ENCODE assay signal across 26 cellular contexts in genomic region chr4:115529126-115529525, GRCh38.
"Had no signal": no experiment of that assay in that cellular context is flagged by ENCODE, and none has a peak within 500 bp of the region (broad histone marks: within the 10 kb centered on the region; RNA-seq: fewer than 3 reads in every experiment).

No MANE protein-coding gene starts in this region.

- H3K27me3 Mint-ChIP-seq: activated CD4-positive, alpha-beta memory T cell treated with anti-CD3 and anti-CD28 coated beads, Interleukin-2, amount 10 ng/mL, durations not matched to agents 7 days and 5 days; activated CD4-positive, alpha-beta T cell treated with anti-CD3 and anti-CD28 coated beads, Interleukin-2, amount 10 ng/mL, durations not matched to agents 7 days and 5 days; activated naive CD4-positive, alpha-beta T cell treated with anti-CD3 and anti-CD28 coated beads, Interleukin-2, amount 10 ng/mL, durations not matched to agents 7 days and 5 days; activated naive CD8-positive, alpha-beta T cell treated with anti-CD3 and anti-CD28 coated beads, Interleukin-2, amount 10 ng/mL, durations not matched to agents 7 days and 5 days; activated T-cell treated with anti-CD3 and anti-CD28 coated beads, Interleukin-2, amount 50 U/mL, for 24 hours; brain had no signal

- H3K4me3 Mint-ChIP-seq: activated CD4-positive, alpha-beta memory T cell treated with anti-CD3 and anti-CD28 coated beads, Interleukin-2, amount 10 ng/mL, durations not matched to agents 7 days and 5 days; activated CD4-positive, alpha-beta T cell treated with anti-CD3 and anti-CD28 coated beads, Interleukin-2, amount 10 ng/mL, durations not matched to agents 7 days and 5 days; activated naive CD4-positive, alpha-beta T cell treated with anti-CD3 and anti-CD28 coated beads, Interleukin-2, amount 10 ng/mL, durations not matched to agents 7 days and 5 days; activated naive CD8-positive, alpha-beta T cell treated with anti-CD3 and anti-CD28 coated beads, Interleukin-2, amount 10 ng/mL, durations not matched to agents 7 days and 5 days; activated T-cell treated with anti-CD3 and anti-CD28 coated beads, Interleukin-2, amount 50 U/mL, for 24 hours; activated T-cell treated with anti-CD3 and anti-CD28 coated beads, Interleukin-2, amount 50 U/mL, for 72 hours; brain; WTC11 had no signal

- DNase-seq: activated CD4-positive, alpha-beta memory T cell treated with anti-CD3 and anti-CD28 coated beads, Interleukin-2, amount 10 ng/mL, durations not matched to agents 7 days and 5 days; activated CD4-positive, alpha-beta T cell treated with anti-CD3 and anti-CD28 coated beads for 1 hour; activated CD4-positive, alpha-beta T cell treated with anti-CD3 and anti-CD28 coated beads for 4 hours; activated CD4-positive, alpha-beta T cell treated with anti-CD3 and anti-CD28 coated beads, Interleukin-2, amount 10 ng/mL, durations not matched to agents 7 days and 5 days; activated CD4-positive, alpha-beta T cell treated with anti-CD3 and anti-CD28 coated beads, Interleukin-2, amount 50 U/mL, for 4 hours; activated CD8-positive, alpha-beta memory T cell treated with anti-CD3 and anti-CD28 coated beads, Interleukin-2, amount 50 U/mL, for 48 hours; activated gamma-delta T cell; activated naive CD4-positive, alpha-beta T cell; activated naive CD4-positive, alpha-beta T cell treated with anti-CD3 and anti-CD28 coated beads, Interleukin-2, amount 10 ng/mL, durations not matched to agents 7 days and 5 days; activated naive CD8-positive, alpha-beta T cell treated with anti-CD3 and anti-CD28 coated beads, Interleukin-2, amount 10 ng/mL, durations not matched to agents 7 days and 5 days; activated T-cell treated with anti-CD3 and anti-CD28 coated beads for 4 hours; activated T-cell treated with anti-CD3 and anti-CD28 coated beads, Interleukin-2, amount 50 U/mL, for 24 hours; activated T-cell treated with anti-CD3 and anti-CD28 coated beads, Interleukin-2, amount 50 U/mL, for 72 hours; central memory CD4-positive, alpha-beta T cell; cerebellar nuclear complex; colonic mucosa; effector CD8-positive, alpha-beta T cell; foreskin fibroblast; gastrocnemius medialis; glutamatergic neuron; heart left ventricle; T-helper 2 cell had no signal

- H3K9me3 Mint-ChIP-seq: activated CD4-positive, alpha-beta memory T cell treated with anti-CD3 and anti-CD28 coated beads, Interleukin-2, amount 10 ng/mL, durations not matched to agents 7 days and 5 days; activated CD4-positive, alpha-beta T cell treated with anti-CD3 and anti-CD28 coated beads, Interleukin-2, amount 10 ng/mL, durations not matched to agents 7 days and 5 days; activated naive CD4-positive, alpha-beta T cell treated with anti-CD3 and anti-CD28 coated beads, Interleukin-2, amount 10 ng/mL, durations not matched to agents 7 days and 5 days; activated naive CD8-positive, alpha-beta T cell treated with anti-CD3 and anti-CD28 coated beads, Interleukin-2, amount 10 ng/mL, durations not matched to agents 7 days and 5 days; activated T-cell treated with anti-CD3 and anti-CD28 coated beads, Interleukin-2, amount 50 U/mL, for 72 hours; brain; WTC11 had no signal

- H3K27ac Mint-ChIP-seq: activated CD4-positive, alpha-beta memory T cell treated with anti-CD3 and anti-CD28 coated beads, Interleukin-2, amount 10 ng/mL, durations not matched to agents 7 days and 5 days; activated CD4-positive, alpha-beta T cell treated with anti-CD3 and anti-CD28 coated beads, Interleukin-2, amount 10 ng/mL, durations not matched to agents 7 days and 5 days; activated naive CD4-positive, alpha-beta T cell treated with anti-CD3 and anti-CD28 coated beads, Interleukin-2, amount 10 ng/mL, durations not matched to agents 7 days and 5 days; activated naive CD4-positive, alpha-beta T cell treated with anti-CD3 and anti-CD28 coated beads, Interleukin-2, amount 50 U/mL, for 72 hours; activated naive CD8-positive, alpha-beta T cell treated with anti-CD3 and anti-CD28 coated beads, Interleukin-2, amount 10 ng/mL, durations not matched to agents 7 days and 5 days; activated T-cell treated with anti-CD3 and anti-CD28 coated beads, Interleukin-2, amount 50 U/mL, for 24 hours; activated T-cell treated with anti-CD3 and anti-CD28 coated beads, Interleukin-2, amount 50 U/mL, for 72 hours; brain; WTC11 had no signal

- ATAC-seq: activated naive CD4-positive, alpha-beta T cell treated with anti-CD3 and anti-CD28 coated beads, Interleukin-2, amount 50 U/mL, for 72 hours; activated T-cell treated with anti-CD3 and anti-CD28 coated beads, Interleukin-2, amount 50 U/mL, for 72 hours; esophagus mucosa; gastrocnemius medialis; heart left ventricle; WTC11 had no signal

- H3K4me1 Mint-ChIP-seq: activated CD4-positive, alpha-beta memory T cell treated with anti-CD3 and anti-CD28 coated beads, Interleukin-2, amount 10 ng/mL, durations not matched to agents 7 days and 5 days; activated CD4-positive, alpha-beta T cell treated with anti-CD3 and anti-CD28 coated beads, Interleukin-2, amount 10 ng/mL, durations not matched to agents 7 days and 5 days; activated naive CD4-positive, alpha-beta T cell treated with anti-CD3 and anti-CD28 coated beads, Interleukin-2, amount 10 ng/mL, durations not matched to agents 7 days and 5 days; activated naive CD8-positive, alpha-beta T cell treated with anti-CD3 and anti-CD28 coated beads, Interleukin-2, amount 10 ng/mL, durations not matched to agents 7 days and 5 days; brain; WTC11 had no signal

- H3K36me3 Mint-ChIP-seq: activated naive CD4-positive, alpha-beta T cell treated with anti-CD3 and anti-CD28 coated beads, Interleukin-2, amount 10 ng/mL, durations not matched to agents 7 days and 5 days; activated naive CD8-positive, alpha-beta T cell treated with anti-CD3 and anti-CD28 coated beads, Interleukin-2, amount 10 ng/mL, durations not matched to agents 7 days and 5 days; brain; WTC11 had no signal
